27 cellular contexts compared by ENCODE assay signal in the genomic region with DNA sequence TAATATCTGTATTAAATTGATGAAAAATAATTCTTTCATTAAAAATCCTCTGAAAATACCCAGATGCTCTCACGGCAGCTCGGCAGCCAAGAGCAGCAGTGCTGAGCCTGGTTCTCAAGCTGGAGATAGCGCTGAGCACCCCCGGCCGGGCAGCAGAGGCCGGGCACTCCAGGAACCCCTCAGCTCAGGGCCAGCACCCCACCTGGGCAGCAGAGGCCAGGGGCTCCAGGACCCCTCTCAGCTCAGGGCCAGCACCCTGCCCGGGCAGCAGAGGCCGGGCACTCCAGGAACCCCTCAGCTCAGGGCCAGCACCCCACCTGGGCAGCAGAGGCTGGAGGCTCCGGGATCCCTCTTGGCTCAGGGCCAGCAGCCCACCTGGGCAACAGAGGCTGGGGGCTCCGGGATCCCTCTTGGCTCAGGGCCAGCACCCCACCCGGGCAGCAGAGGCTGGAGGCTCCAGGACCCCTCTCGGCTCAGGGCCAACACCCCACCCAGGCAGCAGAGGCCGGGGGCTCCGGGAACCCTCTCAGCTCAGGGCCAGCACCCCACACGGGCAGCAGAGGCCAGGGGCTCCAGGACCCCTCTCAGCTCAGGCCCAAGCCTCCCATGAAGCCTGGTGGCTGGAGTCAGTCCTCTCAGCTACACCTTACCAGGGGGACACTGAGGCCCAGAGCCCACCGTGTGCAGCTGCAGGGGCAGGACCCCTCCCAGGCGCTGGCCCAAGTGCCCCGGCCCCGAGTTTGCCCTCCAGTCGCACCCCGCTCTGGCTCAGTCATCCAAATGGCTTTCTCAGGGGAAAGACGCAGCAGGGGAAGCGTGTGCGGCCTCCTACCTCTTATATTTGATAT. TPM values are rescaled to one million over a fixed set of nuclear protein-coding genes. Genes with fewer than 3 reads are reported as not detected.
DNase-seq lines count a peak whose midpoint lies in the region; ATAC-seq and TF ChIP-seq lines count a peak whose summit lies in the region.
"Had no signal": no experiment of that assay in that cellular context is flagged by ENCODE, and none has a peak within 500 bp of the region (broad histone marks: within the 10 kb centered on the region; RNA-seq: fewer than 3 reads in every experiment).

No MANE protein-coding gene starts in this region.

- H3K9me3 ChIP-seq in right cardiac atrium (ENCODE audit: control insufficient read depth, low read length), result no peaks in the 10 kb centered on the region
- no peaks in the 10 kb centered on the region for H3K9me3 ChIP-seq in MM.1S (replicated peaks; ENCODE audit: insufficient read depth, low read length)
- H3K9me3 ChIP-seq in upper lobe of right lung, result no peaks in the 10 kb centered on the region
- H3K9me3 ChIP-seq in mammary epithelial cell (replicated peaks; ENCODE audit: insufficient read depth, low read length), result no peaks in the 10 kb centered on the region
- H3K9me3 ChIP-seq: ascending aorta, neutrophil had no signal

- CTCF ChIA-PET in mammary epithelial cell (lab: Charles Lee; ENCODE audit: low non-redundant PET), result no interaction called here
- CTCF ChIA-PET in MCF 10A (lab: Yijun Ruan, JAX), result interaction anchor here (0.6 kb wide), 2 partner anchors 155 to 1090 kb away, joined by 3 read pairs; no protein-coding TSS in a partner anchor

- H3F3A ChIP-seq in MM.1S (ENCODE audit: insufficient read depth, low read length), result peaks cover 76% of the 10 kb centered on the region

- H3K27me3 Mint-ChIP-seq in MCF 10A (ENCODE audit: insufficient read depth, unreplicated experiment), result no peaks in the 10 kb centered on the region
- H3K27me3 Mint-ChIP-seq: activated CD4-positive, alpha-beta memory T cell treated with anti-CD3 and anti-CD28 coated beads, Interleukin-2, amount 10 ng/mL, durations not matched to agents 7 days and 5 days; memory B cell had no signal

- intact Hi-C loops in Right ventricle myocardium inferior (cut with DNase I), result no loop called here
- intact Hi-C loops in right cardiac atrium (cut with DNase I), result no loop called here
- intact Hi-C loops in upper lobe of right lung (cut with DNase I), result no loop called here
- intact Hi-C loops in mammary epithelial cell (cut with micrococcal nuclease), result no loop called here
- intact Hi-C loops in MCF 10A (cut with micrococcal nuclease), result no loop called here

- peaks cover 17% of the 10 kb centered on the region for H3K9me3 Mint-ChIP-seq in MCF 10A (ENCODE audit: unreplicated experiment)
- H3K9me3 Mint-ChIP-seq: activated CD4-positive, alpha-beta memory T cell treated with anti-CD3 and anti-CD28 coated beads, Interleukin-2, amount 10 ng/mL, durations not matched to agents 7 days and 5 days; activated naive CD4-positive, alpha-beta T cell treated with anti-CD3 and anti-CD28 coated beads, Interleukin-2, amount 50 U/mL, for 72 hours; memory B cell; stimulated activated effector memory CD8-positive, alpha-beta T cell treated with anti-CD3 and anti-CD28 coated beads, Interleukin-12 subunit alpha, Interleukin-12 subunit beta, amount 100 ng/mL, for 72 hours had no signal

- no peak overlapping the region for H2AFZ ChIP-seq in MM.1S (ENCODE audit: low read length)
- no peak overlapping the region for H2AFZ ChIP-seq in mammary epithelial cell (ENCODE audit: low read depth, low read length)

- no peak overlapping the region for H3K9ac ChIP-seq in MM.1S (ENCODE audit: low read length)
- H3K9ac ChIP-seq in mammary epithelial cell (ENCODE audit: insufficient read depth, low read length), result no peak overlapping the region

- WGBS in right cardiac atrium, result 92% methylated on average over 24 of the region's 24 CpGs
- WGBS in mammary epithelial cell (ENCODE audit: low coverage, missing lambda C conversion rate), result 89% methylated on average over 11 of the region's 24 CpGs

- H3K27me3 ChIP-seq in right cardiac atrium (ENCODE audit: control insufficient read depth, insufficient read depth) (no peaks in the 10 kb centered on the region), MM.1S (replicated peaks; ENCODE audit: insufficient read depth, low read length) (no peaks in the 10 kb centered on the region), upper lobe of right lung (no peaks in the 10 kb centered on the region), mammary epithelial cell (ENCODE audit: insufficient read depth, low read length) (no peaks in the 10 kb centered on the region)
- H3K27me3 ChIP-seq: ascending aorta, neutrophil had no signal

- ATAC-seq in Right ventricle myocardium inferior (peak; percentile 5), right cardiac atrium (no peak), left lobe of liver (no peak), upper lobe of right lung (no peak)
- ATAC-seq: activated CD4-positive, CD25-positive, alpha-beta regulatory T cell treated with anti-CD3 and anti-CD28 coated beads, Interleukin-2, amount 50 U/mL, for 24 hours; activated naive CD4-positive, alpha-beta T cell treated with anti-CD3 and anti-CD28 coated beads, Interleukin-2, amount 50 U/mL, for 72 hours; stimulated activated effector memory CD8-positive, alpha-beta T cell treated with anti-CD3 and anti-CD28 coated beads, Interleukin-12 subunit alpha, Interleukin-12 subunit beta, amount 100 ng/mL, for 72 hours had no signal

- no peaks in the 10 kb centered on the region for H3K9me2 ChIP-seq in MM.1S (replicated peaks; ENCODE audit: insufficient read depth, low read length)

- H3K4me2 ChIP-seq in MM.1S (ENCODE audit: low read depth, low read length) (no peak overlapping the region), mammary epithelial cell (ENCODE audit: insufficient read depth, low read depth, low read length) (no peak overlapping the region)

- H3K4me1 Mint-ChIP-seq in MCF 10A (ENCODE audit: insufficient read depth, unreplicated experiment), result peaks cover 25% of the 10 kb centered on the region
- H3K4me1 Mint-ChIP-seq: activated CD4-positive, alpha-beta memory T cell treated with anti-CD3 and anti-CD28 coated beads, Interleukin-2, amount 10 ng/mL, durations not matched to agents 7 days and 5 days had no signal

- dilution Hi-C loops in mammary epithelial cell (cut with HindIII; ENCODE audit: low sequenced_read_pairs), result no loop called here

- H3K4me3 ChIP-seq in right cardiac atrium (ENCODE audit: low read length), result no peak overlapping the region
- no peak overlapping the region for H3K4me3 ChIP-seq in MM.1S (ENCODE audit: low read length)
- H3K4me3 ChIP-seq in upper lobe of right lung, result no peak overlapping the region
- H3K4me3 ChIP-seq in mammary epithelial cell (replicated peaks in 1 of 3; ENCODE audit: insufficient read depth in 1 of 3, low read depth in 2 of 3, low read length in 3 of 3), result no peak overlapping the region
- H3K4me3 ChIP-seq: ascending aorta had no signal

- POLR2A ChIA-PET in MCF 10A (lab: Yijun Ruan, JAX), result interaction anchor here (0.7 kb wide), 1 partner anchor 23 kb away, joined by 3 read pairs; no protein-coding TSS in a partner anchor

- H4K20me1 ChIP-seq in MM.1S (ENCODE audit: insufficient read depth, low read length) (no peaks in the 10 kb centered on the region), mammary epithelial cell (ENCODE audit: insufficient read depth, low read length) (no peaks in the 10 kb centered on the region)

- H3K27ac Mint-ChIP-seq in MCF 10A (ENCODE audit: low read depth, unreplicated experiment), result no peak overlapping the region
- H3K27ac Mint-ChIP-seq: activated CD4-positive, alpha-beta memory T cell treated with anti-CD3 and anti-CD28 coated beads, Interleukin-2, amount 10 ng/mL, durations not matched to agents 7 days and 5 days; activated naive CD4-positive, alpha-beta T cell treated with anti-CD3 and anti-CD28 coated beads, Interleukin-2, amount 50 U/mL, for 72 hours; memory B cell; stimulated activated effector memory CD8-positive, alpha-beta T cell treated with anti-CD3 and anti-CD28 coated beads, Interleukin-12 subunit alpha, Interleukin-12 subunit beta, amount 100 ng/mL, for 72 hours had no signal

- TF ChIP-seq CTCF in MM.1S (IDR thresholded peaks at IDR 0.05; ENCODE audit: low read length) (no peak), upper lobe of right lung (IDR thresholded peaks at IDR 0.05) (no peak), mammary epithelial cell (conservative IDR thresholded peaks at IDR 0.05 in 1 of 2, IDR thresholded peaks at IDR 0.05 in 1 of 2; ENCODE audit: extremely low read depth in 1 of 2, insufficient read depth in 1 of 2, low read depth in 1 of 2, low read length in 2 of 2) (no peak), MCF 10A (IDR thresholded peaks at IDR 0.05; ENCODE audit: unreplicated experiment) (no peak)

- peaks cover 97% of the 10 kb centered on the region for H3K79me2 ChIP-seq in MM.1S (ENCODE audit: low read length)
- H3K79me2 ChIP-seq in mammary epithelial cell (ENCODE audit: insufficient read depth, low read length), result peaks cover 18% of the 10 kb centered on the region

- no peak overlapping the region for H3K4me3 Mint-ChIP-seq in MCF 10A (ENCODE audit: unreplicated experiment)
- H3K4me3 Mint-ChIP-seq: activated CD4-positive, alpha-beta memory T cell treated with anti-CD3 and anti-CD28 coated beads, Interleukin-2, amount 10 ng/mL, durations not matched to agents 7 days and 5 days; memory B cell; stimulated activated effector memory CD8-positive, alpha-beta T cell treated with anti-CD3 and anti-CD28 coated beads, Interleukin-12 subunit alpha, Interleukin-12 subunit beta, amount 100 ng/mL, for 72 hours had no signal

- DNase-seq in Right ventricle myocardium inferior (ENCODE audit: missing footprints) (no peak), right cardiac atrium (no peak), MM.1S (no peak), left lobe of liver (ENCODE audit: low spot score) (peak; percentile 40), upper lobe of right lung (peak; percentile 55), mammary epithelial cell (no peak), kidney glomerular epithelial cell (lab: John Stamatoyannopoulos, UW) (no peak), MCF 10A (ENCODE audit: unreplicated experiment) (no peak)
- DNase-seq: activated CD4-positive, alpha-beta memory T cell treated with anti-CD3 and anti-CD28 coated beads, Interleukin-2, amount 10 ng/mL, durations not matched to agents 7 days and 5 days; Calu3; central memory CD4-positive, alpha-beta T cell; NCI-H1105 treated with DMSO at 0.1 percent for 48 hours; NCI-H2029 treated with DMSO at 0.1 percent for 48 hours; NCI-H82; small intestine had no signal

- H3K36me3 Mint-ChIP-seq in MCF 10A (ENCODE audit: insufficient read depth, unreplicated experiment), result peaks cover 63% of the 10 kb centered on the region

- no peaks in the 10 kb centered on the region for H3K4me1 ChIP-seq in right cardiac atrium (ENCODE audit: control insufficient read depth, insufficient read depth, low read length)
- peaks cover 64% of the 10 kb centered on the region for H3K4me1 ChIP-seq in MM.1S (ENCODE audit: low read length)
- H3K4me1 ChIP-seq in upper lobe of right lung, result no peaks in the 10 kb centered on the region
- H3K4me1 ChIP-seq in mammary epithelial cell (ENCODE audit: insufficient read depth, low read length), result peaks cover 18% of the 10 kb centered on the region
- H3K4me1 ChIP-seq: ascending aorta had no signal

- no peak overlapping the region for H3K27ac ChIP-seq in right cardiac atrium (ENCODE audit: low read length)
- peak overlapping the region; percentile 99; the same call in 1 of the 2 replicates for H3K27ac ChIP-seq in MM.1S (ENCODE audit: low read length)
- no peak overlapping the region for H3K27ac ChIP-seq in upper lobe of right lung
- H3K27ac ChIP-seq in mammary epithelial cell (ENCODE audit: insufficient read depth, low read depth, low read length), result no peak overlapping the region
- H3K27ac ChIP-seq: ascending aorta, C4-2B, HL-60, neutrophil had no signal

- in situ Hi-C loops in mammary epithelial cell (cut with MboI; ENCODE audit: low sequenced_read_pairs in 2 of 2), result no loop called here

- BruUV-seq in mammary epithelial cell (replicated peaks; lab: Mats Ljungman, UMichigan), result no TSS peak
- no TSS peak for BruUV-seq in MCF 10A (replicated peaks; lab: Mats Ljungman, UMichigan)

- H3K36me3 ChIP-seq in MM.1S (replicated peaks; ENCODE audit: insufficient read depth, low read length) (peaks cover 73% of the 10 kb centered on the region), upper lobe of right lung (peaks cover 75% of the 10 kb centered on the region), mammary epithelial cell (ENCODE audit: insufficient read depth, low read length) (peaks cover 18% of the 10 kb centered on the region)

RNA-seq across cellular contexts. Expression of a gene that starts 21.7 kb away (rescaled TPM):
- 33.3 TPM for total RNA-seq in Right ventricle myocardium inferior
- 10 to 100 TPM; 43.9 to 62.7 (median 50.0) TPM for total RNA-seq in right cardiac atrium
- polyA plus RNA-seq in right cardiac atrium, result 44.0 TPM
- total RNA-seq in left lobe of liver, result 147 TPM
- total RNA-seq in upper lobe of right lung, result 153 TPM
- 100 to 1,000 TPM; 111 to 154 TPM for total RNA-seq in mammary epithelial cell
- polyA plus RNA-seq in mammary epithelial cell, result 158 TPM
- 101 TPM for polyA minus RNA-seq in mammary epithelial cell
- total RNA-seq in MCF 10A (2022), result 116 and 128 TPM in 2 replicates

RNA-seq across cellular contexts. Expression of a gene that starts 28.3 kb away (rescaled TPM):
- total RNA-seq in Right ventricle myocardium inferior (not detected), right cardiac atrium (not detected), left lobe of liver (0.10 TPM), upper lobe of right lung (not detected), mammary epithelial cell (not detected), MCF 10A (2022) (0.16 TPM in 1 of 2 replicates, not detected in the other)
- polyA plus RNA-seq in right cardiac atrium (not detected), mammary epithelial cell (not detected)
- polyA minus RNA-seq in mammary epithelial cell, result not detected
- total RNA-seq: ascending aorta, dermis microvascular lymphatic vessel endothelial cell, endothelial cell of umbilical vein, temporal lobe had no signal
- polyA plus RNA-seq: AG04450 had no signal

Comparison
In these comparisons a context has a peak if more than half of its experiments do, and no peak if none do; other contexts are left out.
1. DNase-seq: peak in left lobe of liver (single experiment) and upper lobe of right lung (single experiment); none in Right ventricle myocardium inferior (single experiment), right cardiac atrium (0 of 3), MM.1S (single experiment), mammary epithelial cell (single experiment), kidney glomerular epithelial cell (single experiment) and MCF 10A (single experiment).